Comparison of ENCODE assay signal across 31 cellular contexts in genomic region chr12:114967187-114967586, GRCh38.
"Had no signal": no experiment of that assay in that cellular context is flagged by ENCODE, and none has a peak within 500 bp of the region (broad histone marks: within the 10 kb centered on the region; RNA-seq: fewer than 3 reads in every experiment).

No MANE protein-coding gene starts in this region.

- H3K36me3 ChIP-seq: left lung, lower lobe of right lung, neural progenitor cell, neutrophil, right atrium auricular region, right lobe of liver, tibial nerve, upper lobe of left lung, vagina had no signal

- H3K9me3 ChIP-seq: left lung, lower lobe of right lung, neutrophil, right atrium auricular region, right lobe of liver, vagina had no signal

- ATAC-seq: left colon; left lung; lower lobe of right lung; natural killer cell; right lobe of liver; stimulated activated memory B cell treated with anti-CD40 and anti-IgM and Interleukin-4, amounts not matched to agents 10 μg/mL and 1 μg/mL and 100 μg/mL, for 72 hours; stimulated activated naive CD8-positive, alpha-beta T cell treated with anti-CD3 and anti-CD28 coated beads, Interleukin-15, amount 100 ng/mL, for 72 hours had no signal

- H3K27ac Mint-ChIP-seq: immature natural killer cell; naive B cell; natural killer cell; nephron progenitor cell; neural progenitor cell; stimulated activated memory B cell treated with anti-CD40 and anti-IgM and Interleukin-4, amounts not matched to agents 10 μg/mL and 1 μg/mL and 100 μg/mL, for 72 hours; stimulated activated naive CD8-positive, alpha-beta T cell treated with anti-CD3 and anti-CD28 coated beads, Interleukin-15, amount 100 ng/mL, for 72 hours had no signal

- H2AFZ ChIP-seq: neural progenitor cell, parathyroid adenoma had no signal

- H3K4me3 Mint-ChIP-seq: immature natural killer cell; naive B cell; natural killer cell; nephron progenitor cell; neural progenitor cell; stimulated activated memory B cell treated with anti-CD40 and anti-IgM and Interleukin-4, amounts not matched to agents 10 μg/mL and 1 μg/mL and 100 μg/mL, for 72 hours; stimulated activated naive CD8-positive, alpha-beta T cell treated with anti-CD3 and anti-CD28 coated beads, Interleukin-15, amount 100 ng/mL, for 72 hours had no signal

- H3K4me2 ChIP-seq: neural progenitor cell, smooth muscle cell had no signal

- H3K27me3 Mint-ChIP-seq: progenitor cell of endocrine pancreas; stimulated activated memory B cell treated with anti-CD40 and anti-IgM and Interleukin-4, amounts not matched to agents 10 μg/mL and 1 μg/mL and 100 μg/mL, for 72 hours; stimulated activated naive CD8-positive, alpha-beta T cell treated with anti-CD3 and anti-CD28 coated beads, Interleukin-15, amount 100 ng/mL, for 72 hours had no signal

- H3K79me2 ChIP-seq: parathyroid adenoma had no signal

- FAIRE-seq: islet of Langerhans, kidney had no signal

- H3K4me1 ChIP-seq: left lung, lower lobe of right lung, neural progenitor cell, parathyroid adenoma, right atrium auricular region, right lobe of liver, tibial nerve, upper lobe of left lung had no signal

- H3K4me3 ChIP-seq: left lung, lower lobe of right lung, neural progenitor cell, right atrium auricular region, right lobe of liver, smooth muscle cell, tibial nerve, upper lobe of left lung, vagina had no signal

- H3K36me3 Mint-ChIP-seq: immature natural killer cell; naive B cell; natural killer cell; neural progenitor cell; stimulated activated memory B cell treated with anti-CD40 and anti-IgM and Interleukin-4, amounts not matched to agents 10 μg/mL and 1 μg/mL and 100 μg/mL, for 72 hours had no signal

- H3K27ac ChIP-seq: left lung, lower lobe of right lung, neural progenitor cell, neutrophil, parathyroid adenoma, right atrium auricular region, right lobe of liver, tibial nerve, upper lobe of left lung, vagina had no signal

- H3K9me3 Mint-ChIP-seq: neural progenitor cell; stimulated activated naive CD8-positive, alpha-beta T cell treated with anti-CD3 and anti-CD28 coated beads, Interleukin-15, amount 100 ng/mL, for 72 hours had no signal

- DNase-seq: hippocampal formation; immature natural killer cell; kidney; left colon; left lung; lower lobe of right lung; mammary epithelial cell; mesenchymal stem cell; naive B cell; natural killer cell; nephron progenitor cell; occipital lobe; right lobe of liver; stimulated activated CD4-positive, alpha-beta T cell treated with anti-CD3 and anti-CD28 coated beads, Interleukin-1b, Interleukin-23, amount 100 ng/mL, for 48 hours; stimulated activated CD4-positive, alpha-beta T cell treated with anti-CD3 and anti-CD28 coated beads, Interleukin-2, amount 100 ng/mL, for 48 hours; stimulated activated CD4-positive, alpha-beta T cell treated with anti-CD3 and anti-CD28 coated beads, Interleukin-4, amount 100 ng/mL, for 4 hours; stimulated activated CD8-positive, alpha-beta memory T cell treated with anti-CD3 and anti-CD28 coated beads, Interleukin-4, amount 100 ng/mL, for 48 hours; stimulated activated naive CD4-positive, alpha-beta T cell treated with Interleukin-2 at 50 U/mL for 16 hours; stimulated activated naive CD8-positive, alpha-beta T cell treated with anti-CD3 and anti-CD28 coated beads, Interleukin-15, amount 100 ng/mL, for 72 hours; substantia nigra; upper lobe of left lung had no signal

- H3K27me3 ChIP-seq: left lung, neural progenitor cell, neutrophil, right atrium auricular region, right lobe of liver, tibial nerve, upper lobe of left lung, vagina had no signal

- H3K4me1 Mint-ChIP-seq: immature natural killer cell; naive B cell; natural killer cell; nephron progenitor cell; neural progenitor cell; stimulated activated memory B cell treated with anti-CD40 and anti-IgM and Interleukin-4, amounts not matched to agents 10 μg/mL and 1 μg/mL and 100 μg/mL, for 72 hours; stimulated activated naive CD8-positive, alpha-beta T cell treated with anti-CD3 and anti-CD28 coated beads, Interleukin-15, amount 100 ng/mL, for 72 hours had no signal

- H3K9ac ChIP-seq: neural progenitor cell, parathyroid adenoma had no signal
